2 cellular contexts compared by ENCODE assay signal in the genomic region with DNA sequence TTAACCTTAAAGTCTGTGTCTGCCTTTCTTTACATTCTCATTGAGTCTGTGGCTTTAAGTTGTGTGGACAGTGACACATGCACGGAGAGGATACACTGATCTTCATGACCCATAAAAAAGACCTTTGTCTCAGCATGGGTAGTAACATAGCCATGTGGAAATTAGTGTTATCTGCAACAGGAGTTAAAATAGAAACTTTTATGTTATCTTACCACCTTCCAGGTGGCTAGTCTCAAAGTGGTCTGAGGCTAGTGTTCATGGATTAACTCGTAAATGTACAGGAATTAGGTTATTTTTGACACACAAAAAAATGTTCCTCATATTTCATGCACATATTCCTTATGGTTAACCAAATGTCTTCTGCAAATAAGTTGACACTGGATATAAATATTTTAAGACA.
TF ChIP-seq lines count a peak whose summit lies in the region.

No MANE protein-coding gene starts in this region.

TF ChIP-seq in GM23338, 12 proteins besides CTCF, POLR2A, EP300 and RAD21 (continued from another document and continues in another):
- TF ChIP-seq, protein P1, sequence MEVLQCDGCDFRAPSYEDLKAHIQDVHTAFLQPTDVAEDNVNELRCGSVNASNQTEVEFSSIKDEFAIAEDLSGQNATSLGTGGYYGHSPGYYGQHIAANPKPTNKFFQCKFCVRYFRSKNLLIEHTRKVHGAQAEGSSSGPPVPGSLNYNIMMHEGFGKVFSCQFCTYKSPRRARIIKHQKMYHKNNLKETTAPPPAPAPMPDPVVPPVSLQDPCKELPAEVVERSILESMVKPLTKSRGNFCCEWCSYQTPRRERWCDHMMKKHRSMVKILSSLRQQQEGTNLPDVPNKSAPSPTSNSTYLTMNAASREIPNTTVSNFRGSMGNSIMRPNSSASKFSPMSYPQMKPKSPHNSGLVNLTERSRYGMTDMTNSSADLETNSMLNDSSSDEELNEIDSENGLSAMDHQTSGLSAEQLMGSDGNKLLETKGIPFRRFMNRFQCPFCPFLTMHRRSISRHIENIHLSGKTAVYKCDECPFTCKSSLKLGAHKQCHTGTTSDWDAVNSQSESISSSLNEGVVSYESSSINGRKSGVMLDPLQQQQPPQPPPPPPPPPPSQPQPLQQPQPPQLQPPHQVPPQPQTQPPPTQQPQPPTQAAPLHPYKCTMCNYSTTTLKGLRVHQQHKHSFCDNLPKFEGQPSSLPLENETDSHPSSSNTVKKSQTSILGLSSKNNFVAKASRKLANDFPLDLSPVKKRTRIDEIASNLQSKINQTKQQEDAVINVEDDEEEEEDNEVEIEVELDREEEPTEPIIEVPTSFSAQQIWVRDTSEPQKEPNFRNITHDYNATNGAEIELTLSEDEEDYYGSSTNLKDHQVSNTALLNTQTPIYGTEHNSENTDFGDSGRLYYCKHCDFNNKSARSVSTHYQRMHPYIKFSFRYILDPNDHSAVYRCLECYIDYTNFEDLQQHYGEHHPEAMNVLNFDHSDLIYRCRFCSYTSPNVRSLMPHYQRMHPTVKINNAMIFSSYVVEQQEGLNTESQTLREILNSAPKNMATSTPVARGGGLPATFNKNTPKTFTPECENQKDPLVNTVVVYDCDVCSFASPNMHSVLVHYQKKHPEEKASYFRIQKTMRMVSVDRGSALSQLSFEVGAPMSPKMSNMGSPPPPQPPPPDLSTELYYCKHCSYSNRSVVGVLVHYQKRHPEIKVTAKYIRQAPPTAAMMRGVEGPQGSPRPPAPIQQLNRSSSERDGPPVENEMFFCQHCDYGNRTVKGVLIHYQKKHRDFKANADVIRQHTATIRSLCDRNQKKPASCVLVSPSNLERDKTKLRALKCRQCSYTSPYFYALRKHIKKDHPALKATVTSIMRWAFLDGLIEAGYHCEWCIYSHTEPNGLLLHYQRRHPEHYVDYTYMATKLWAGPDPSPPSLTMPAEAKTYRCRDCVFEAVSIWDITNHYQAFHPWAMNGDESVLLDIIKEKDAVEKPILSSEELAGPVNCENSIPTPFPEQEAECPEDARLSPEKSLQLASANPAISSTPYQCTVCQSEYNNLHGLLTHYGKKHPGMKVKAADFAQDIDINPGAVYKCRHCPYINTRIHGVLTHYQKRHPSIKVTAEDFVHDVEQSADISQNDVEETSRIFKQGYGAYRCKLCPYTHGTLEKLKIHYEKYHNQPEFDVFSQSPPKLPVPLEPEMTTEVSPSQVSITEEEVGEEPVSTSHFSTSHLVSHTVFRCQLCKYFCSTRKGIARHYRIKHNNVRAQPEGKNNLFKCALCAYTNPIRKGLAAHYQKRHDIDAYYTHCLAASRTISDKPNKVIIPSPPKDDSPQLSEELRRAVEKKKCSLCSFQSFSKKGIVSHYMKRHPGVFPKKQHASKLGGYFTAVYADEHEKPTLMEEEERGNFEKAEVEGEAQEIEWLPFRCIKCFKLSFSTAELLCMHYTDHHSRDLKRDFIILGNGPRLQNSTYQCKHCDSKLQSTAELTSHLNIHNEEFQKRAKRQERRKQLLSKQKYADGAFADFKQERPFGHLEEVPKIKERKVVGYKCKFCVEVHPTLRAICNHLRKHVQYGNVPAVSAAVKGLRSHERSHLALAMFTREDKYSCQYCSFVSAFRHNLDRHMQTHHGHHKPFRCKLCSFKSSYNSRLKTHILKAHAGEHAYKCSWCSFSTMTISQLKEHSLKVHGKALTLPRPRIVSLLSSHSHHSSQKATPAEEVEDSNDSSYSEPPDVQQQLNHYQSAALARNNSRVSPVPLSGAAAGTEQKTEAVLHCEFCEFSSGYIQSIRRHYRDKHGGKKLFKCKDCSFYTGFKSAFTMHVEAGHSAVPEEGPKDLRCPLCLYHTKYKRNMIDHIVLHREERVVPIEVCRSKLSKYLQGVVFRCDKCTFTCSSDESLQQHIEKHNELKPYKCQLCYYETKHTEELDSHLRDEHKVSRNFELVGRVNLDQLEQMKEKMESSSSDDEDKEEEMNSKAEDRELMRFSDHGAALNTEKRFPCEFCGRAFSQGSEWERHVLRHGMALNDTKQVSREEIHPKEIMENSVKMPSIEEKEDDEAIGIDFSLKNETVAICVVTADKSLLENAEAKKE (CRISPR knock-in tag; IDR thresholded peaks at IDR 0.05), result no peak
- TF ChIP-seq NANOG (IDR thresholded peaks at IDR 0.05; ENCODE audit: borderline replicate concordance), result no peak
- TF ChIP-seq POLR2AphosphoS5 (IDR thresholded peaks at IDR 0.05; ENCODE audit: low read depth), result no peak
- TF ChIP-seq, protein P2, sequence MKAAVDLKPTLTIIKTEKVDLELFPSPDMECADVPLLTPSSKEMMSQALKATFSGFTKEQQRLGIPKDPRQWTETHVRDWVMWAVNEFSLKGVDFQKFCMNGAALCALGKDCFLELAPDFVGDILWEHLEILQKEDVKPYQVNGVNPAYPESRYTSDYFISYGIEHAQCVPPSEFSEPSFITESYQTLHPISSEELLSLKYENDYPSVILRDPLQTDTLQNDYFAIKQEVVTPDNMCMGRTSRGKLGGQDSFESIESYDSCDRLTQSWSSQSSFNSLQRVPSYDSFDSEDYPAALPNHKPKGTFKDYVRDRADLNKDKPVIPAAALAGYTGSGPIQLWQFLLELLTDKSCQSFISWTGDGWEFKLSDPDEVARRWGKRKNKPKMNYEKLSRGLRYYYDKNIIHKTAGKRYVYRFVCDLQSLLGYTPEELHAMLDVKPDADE (IDR thresholded peaks at IDR 0.05), result no peak
- TF ChIP-seq, protein P3, sequence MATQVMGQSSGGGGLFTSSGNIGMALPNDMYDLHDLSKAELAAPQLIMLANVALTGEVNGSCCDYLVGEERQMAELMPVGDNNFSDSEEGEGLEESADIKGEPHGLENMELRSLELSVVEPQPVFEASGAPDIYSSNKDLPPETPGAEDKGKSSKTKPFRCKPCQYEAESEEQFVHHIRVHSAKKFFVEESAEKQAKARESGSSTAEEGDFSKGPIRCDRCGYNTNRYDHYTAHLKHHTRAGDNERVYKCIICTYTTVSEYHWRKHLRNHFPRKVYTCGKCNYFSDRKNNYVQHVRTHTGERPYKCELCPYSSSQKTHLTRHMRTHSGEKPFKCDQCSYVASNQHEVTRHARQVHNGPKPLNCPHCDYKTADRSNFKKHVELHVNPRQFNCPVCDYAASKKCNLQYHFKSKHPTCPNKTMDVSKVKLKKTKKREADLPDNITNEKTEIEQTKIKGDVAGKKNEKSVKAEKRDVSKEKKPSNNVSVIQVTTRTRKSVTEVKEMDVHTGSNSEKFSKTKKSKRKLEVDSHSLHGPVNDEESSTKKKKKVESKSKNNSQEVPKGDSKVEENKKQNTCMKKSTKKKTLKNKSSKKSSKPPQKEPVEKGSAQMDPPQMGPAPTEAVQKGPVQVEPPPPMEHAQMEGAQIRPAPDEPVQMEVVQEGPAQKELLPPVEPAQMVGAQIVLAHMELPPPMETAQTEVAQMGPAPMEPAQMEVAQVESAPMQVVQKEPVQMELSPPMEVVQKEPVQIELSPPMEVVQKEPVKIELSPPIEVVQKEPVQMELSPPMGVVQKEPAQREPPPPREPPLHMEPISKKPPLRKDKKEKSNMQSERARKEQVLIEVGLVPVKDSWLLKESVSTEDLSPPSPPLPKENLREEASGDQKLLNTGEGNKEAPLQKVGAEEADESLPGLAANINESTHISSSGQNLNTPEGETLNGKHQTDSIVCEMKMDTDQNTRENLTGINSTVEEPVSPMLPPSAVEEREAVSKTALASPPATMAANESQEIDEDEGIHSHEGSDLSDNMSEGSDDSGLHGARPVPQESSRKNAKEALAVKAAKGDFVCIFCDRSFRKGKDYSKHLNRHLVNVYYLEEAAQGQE (IDR thresholded peaks at IDR 0.05; ENCODE audit: unreplicated experiment), result no peak
- no peak for TF ChIP-seq JUNB (IDR thresholded peaks at IDR 0.05; ENCODE audit: unreplicated experiment)
- TF ChIP-seq EZH2 (IDR thresholded peaks at IDR 0.05; ENCODE audit: low read depth, unreplicated experiment), result no peak
- TF ChIP-seq EZH2phosphoT487 (IDR thresholded peaks at IDR 0.05; ENCODE audit: unreplicated experiment), result no peak
- TF ChIP-seq STAT1 (IDR thresholded peaks at IDR 0.05; ENCODE audit: unreplicated experiment), result no peak
- no peak for TF ChIP-seq CREB1 (CRISPR knock-in tag; IDR thresholded peaks at IDR 0.05; ENCODE audit: low read depth)

TF ChIP-seq in SK-N-SH, 30 proteins besides CTCF, POLR2A, EP300 and RAD21 (continued from another document):
- TF ChIP-seq, protein P4, sequence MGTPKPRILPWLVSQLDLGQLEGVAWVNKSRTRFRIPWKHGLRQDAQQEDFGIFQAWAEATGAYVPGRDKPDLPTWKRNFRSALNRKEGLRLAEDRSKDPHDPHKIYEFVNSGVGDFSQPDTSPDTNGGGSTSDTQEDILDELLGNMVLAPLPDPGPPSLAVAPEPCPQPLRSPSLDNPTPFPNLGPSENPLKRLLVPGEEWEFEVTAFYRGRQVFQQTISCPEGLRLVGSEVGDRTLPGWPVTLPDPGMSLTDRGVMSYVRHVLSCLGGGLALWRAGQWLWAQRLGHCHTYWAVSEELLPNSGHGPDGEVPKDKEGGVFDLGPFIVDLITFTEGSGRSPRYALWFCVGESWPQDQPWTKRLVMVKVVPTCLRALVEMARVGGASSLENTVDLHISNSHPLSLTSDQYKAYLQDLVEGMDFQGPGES (IDR thresholded peaks at IDR 0.05; ENCODE audit: low read depth, low read length), result no peak
- 0 out of 2 replicates have a peak, but pooled peaks have one; percentile 22 for TF ChIP-seq MXI1 (IDR thresholded peaks at IDR 0.05; ENCODE audit: low read depth, low read length)
- TF ChIP-seq, protein P5, sequence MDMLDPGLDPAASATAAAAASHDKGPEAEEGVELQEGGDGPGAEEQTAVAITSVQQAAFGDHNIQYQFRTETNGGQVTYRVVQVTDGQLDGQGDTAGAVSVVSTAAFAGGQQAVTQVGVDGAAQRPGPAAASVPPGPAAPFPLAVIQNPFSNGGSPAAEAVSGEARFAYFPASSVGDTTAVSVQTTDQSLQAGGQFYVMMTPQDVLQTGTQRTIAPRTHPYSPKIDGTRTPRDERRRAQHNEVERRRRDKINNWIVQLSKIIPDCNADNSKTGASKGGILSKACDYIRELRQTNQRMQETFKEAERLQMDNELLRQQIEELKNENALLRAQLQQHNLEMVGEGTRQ (IDR thresholded peaks at IDR 0.05; ENCODE audit: borderline replicate concordance, low read depth, low read length), result no peak
- no peak for TF ChIP-seq YY1 (IDR thresholded peaks at IDR 0.05; ENCODE audit: low read depth)
